ENCODE assay signal across 17 cellular contexts in the genomic region with DNA sequence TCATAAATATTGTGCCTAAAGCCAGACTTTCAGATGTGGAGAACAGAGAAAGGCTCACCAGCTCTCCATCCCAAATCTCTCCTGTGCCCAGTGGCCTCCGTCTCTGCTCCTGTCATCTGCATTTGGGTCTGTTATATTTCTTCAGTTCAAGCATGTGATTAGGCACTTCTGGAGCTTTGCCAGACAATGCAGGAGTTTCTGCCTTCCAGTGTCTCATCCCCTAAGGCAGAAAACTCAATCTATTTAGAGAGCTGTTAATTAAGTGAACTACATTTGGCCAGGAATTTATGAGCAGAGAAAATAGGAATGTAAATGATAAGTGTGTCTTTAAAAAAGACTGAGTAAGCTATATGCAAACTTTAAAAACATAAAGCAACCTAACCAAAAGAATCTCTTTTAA.
DNase-seq lines count a peak whose midpoint lies in the region; TF ChIP-seq lines count a peak whose summit lies in the region.
"Had no signal": no experiment of that assay in that cellular context is flagged by ENCODE, and none has a peak within 500 bp of the region (broad histone marks: within the 10 kb centered on the region; RNA-seq: fewer than 3 reads in every experiment).

No MANE protein-coding gene starts in this region.

- H3K27ac Mint-ChIP-seq in brain, result peak overlapping the region; percentile 5 to 24 (median 19)
- H3K27ac Mint-ChIP-seq in neural progenitor cell, result no peak overlapping the region
- H3K27ac Mint-ChIP-seq: stimulated activated memory B cell treated with anti-CD40 and anti-IgM and Interleukin-4, amounts not matched to agents 10 μg/mL and 1 μg/mL and 100 μg/mL, for 72 hours; T-cell had no signal

- no peaks in the 10 kb centered on the region for H3K79me2 ChIP-seq in neural progenitor cell (ENCODE audit: low read depth)

- intact Hi-C loops in thyroid gland (cut with DNase I), result no loop called here

- H3K4me1 Mint-ChIP-seq in brain (peaks cover 10% of the 10 kb centered on the region), neural progenitor cell (no peaks in the 10 kb centered on the region)
- H3K4me1 Mint-ChIP-seq: stimulated activated memory B cell treated with anti-CD40 and anti-IgM and Interleukin-4, amounts not matched to agents 10 μg/mL and 1 μg/mL and 100 μg/mL, for 72 hours; T-cell had no signal

- no peak for TF ChIP-seq POLR2A in thyroid gland (IDR thresholded peaks at IDR 0.05)

- WGBS in thyroid gland, 2 donors, result 21 to 44% methylated on average over 1 of the region's 1 CpG

- no peaks in the 10 kb centered on the region for H3K9me3 ChIP-seq in neural progenitor cell (ENCODE audit: low read depth)
- no peaks in the 10 kb centered on the region for H3K9me3 ChIP-seq in thyroid gland
- H3K9me3 ChIP-seq: thoracic aorta had no signal

- no peaks in the 10 kb centered on the region for H3K27me3 ChIP-seq in neural progenitor cell
- no peaks in the 10 kb centered on the region for H3K27me3 ChIP-seq in thyroid gland

- H3K4me3 Mint-ChIP-seq in brain (peak overlapping the region in 2 of 5 experiments; percentile 5 to 55), neural progenitor cell (no peak overlapping the region)
- H3K4me3 Mint-ChIP-seq: stimulated activated memory B cell treated with anti-CD40 and anti-IgM and Interleukin-4, amounts not matched to agents 10 μg/mL and 1 μg/mL and 100 μg/mL, for 72 hours; T-cell had no signal

- no peak overlapping the region for H3K4me2 ChIP-seq in neural progenitor cell

- H3K4me3 ChIP-seq in neural progenitor cell (no peak overlapping the region), thyroid gland (replicated peaks in 1 of 3) (no peak overlapping the region)
- H3K4me3 ChIP-seq: thoracic aorta had no signal

- no peaks in the 10 kb centered on the region for H4K20me1 ChIP-seq in neural progenitor cell (ENCODE audit: low read depth)

- H3K27ac ChIP-seq in neural progenitor cell, result no peak overlapping the region
- H3K27ac ChIP-seq in thyroid gland, result no peak overlapping the region
- H3K27ac ChIP-seq: RWPE1, thoracic aorta had no signal

- no peaks in the 10 kb centered on the region for H3K27me3 Mint-ChIP-seq in brain
- H3K27me3 Mint-ChIP-seq in neural progenitor cell (ENCODE audit: insufficient read depth, low read depth), result no peaks in the 10 kb centered on the region

- H3K36me3 ChIP-seq in neural progenitor cell (no peaks in the 10 kb centered on the region), thyroid gland (no peaks in the 10 kb centered on the region)
- H3K36me3 ChIP-seq: thoracic aorta had no signal

- no peaks in the 10 kb centered on the region for H3K36me3 Mint-ChIP-seq in brain
- H3K36me3 Mint-ChIP-seq in neural progenitor cell, result no peaks in the 10 kb centered on the region
- H3K36me3 Mint-ChIP-seq: stimulated activated memory B cell treated with anti-CD40 and anti-IgM and Interleukin-4, amounts not matched to agents 10 μg/mL and 1 μg/mL and 100 μg/mL, for 72 hours; T-cell had no signal

- TF ChIP-seq CTCF in brain (conservative IDR thresholded peaks at IDR 0.05) (no peak), neural progenitor cell (IDR thresholded peaks at IDR 0.05) (no peak), thyroid gland (IDR thresholded peaks at IDR 0.05) (no peak)

- H3K9ac ChIP-seq in neural progenitor cell, result no peak overlapping the region

- peak overlapping the region; percentile 6 for H2AFZ ChIP-seq in neural progenitor cell (replicated peaks)

- DNase-seq in NCI-H2171 treated with DMSO at 0.1 percent for 48 hours (lab: John Stamatoyannopoulos, UW) (peak; percentile 43), NCI-H2171 (lab: John Stamatoyannopoulos, UW) (no peak), NCI-H1105 treated with DMSO at 0.1 percent for 48 hours (lab: John Stamatoyannopoulos, UW) (peak; percentile 63), neural progenitor cell (ENCODE audit: low spot score) (no peak), NCI-H2081 treated with DMSO at 0.1 percent for 48 hours (lab: John Stamatoyannopoulos, UW) (no peak), GOT3 (lab: John Stamatoyannopoulos, UW) (no peak), thyroid gland (no peak)
- DNase-seq: activated CD4-positive, alpha-beta T cell treated with anti-CD3 and anti-CD28 coated beads, Interleukin-2, amount 50 U/mL, for 4 hours; activated naive CD4-positive, alpha-beta T cell; C1 segment of cervical spinal cord; hippocampal formation; NCI-H2029 treated with DMSO at 0.1 percent for 48 hours; T-cell had no signal

- H3F3A ChIP-seq in neural progenitor cell (ENCODE audit: low read depth), result no peaks in the 10 kb centered on the region

- H3K4me1 ChIP-seq in neural progenitor cell (peaks cover 4% of the 10 kb centered on the region), thyroid gland (no peaks in the 10 kb centered on the region)

- H3K9me3 Mint-ChIP-seq in brain (no peaks in the 10 kb centered on the region), neural progenitor cell (no peaks in the 10 kb centered on the region)
- H3K9me3 Mint-ChIP-seq: stimulated activated memory B cell treated with anti-CD40 and anti-IgM and Interleukin-4, amounts not matched to agents 10 μg/mL and 1 μg/mL and 100 μg/mL, for 72 hours; T-cell had no signal

Comparison
In these comparisons a context has a peak if more than half of its experiments do, and no peak if none do; other contexts are left out.
1. DNase-seq: peak in NCI-H2171 treated with DMSO at 0.1 percent for 48 hours (single experiment) and NCI-H1105 treated with DMSO at 0.1 percent for 48 hours (single experiment); none in NCI-H2171 (single experiment), neural progenitor cell (single experiment), NCI-H2081 treated with DMSO at 0.1 percent for 48 hours (single experiment), GOT3 (single experiment) and thyroid gland (0 of 2).